ENCODE assay signal across 8 cellular contexts in genomic region chr14:89955418-89956293, GRCh38. TPM values are rescaled to one million over a fixed set of nuclear protein-coding genes. Genes with fewer than 3 reads are reported as not detected.
DNase-seq lines count a peak whose midpoint lies in the region; ATAC-seq and TF ChIP-seq lines count a peak whose summit lies in the region.

Gene TDP1 (plus strand): TSS chr14:89955927. CDS start chr14:89963115, 7,188 bp downstream.

- ATAC-seq in HG02763 (IDR thresholded peaks at IDR 0.05; ENCODE audit: unreplicated experiment), result peak; percentile 60

- H3K9me3 Mint-ChIP-seq in type B pancreatic cell, result no peaks in the 10 kb centered on the region

- peaks cover 8% of the 10 kb centered on the region for H3K36me3 Mint-ChIP-seq in type B pancreatic cell

- H3K27me3 ChIP-seq in adipocyte (replicated peaks; ENCODE audit: control insufficient read depth, insufficient read depth, low read length), result no peaks in the 10 kb centered on the region
- no peaks in the 10 kb centered on the region for H3K27me3 ChIP-seq in cardiac muscle cell

- DNase-seq in NCI-H1417 treated with DMSO at 0.1 percent for 48 hours (lab: John Stamatoyannopoulos, UW), result peak; percentile 73
- peak; percentile 96 for DNase-seq in SW480 (ENCODE audit: low spot score)
- DNase-seq in adipocyte (ENCODE audit: low read depth), result peak; percentile 98
- peak; percentile 97 for DNase-seq in cardiac muscle cell (ENCODE audit: low read depth in 1 of 2, low spot score in 1 of 2)
- peak; percentile 95 for DNase-seq in pons (ENCODE audit: low spot score)
- peak; percentile 99 for DNase-seq in type B pancreatic cell (ENCODE audit: extremely low spot score, unreplicated experiment)

- H3K4me1 ChIP-seq in adipocyte (ENCODE audit: control insufficient read depth, insufficient read depth, low read length) (peaks cover 18% of the 10 kb centered on the region), cardiac muscle cell (ENCODE audit: low read depth) (peaks cover 34% of the 10 kb centered on the region)

- peak within 1 kb of the TSS; percentile 85 for H3K9ac ChIP-seq in adipocyte (ENCODE audit: low read length)

- peak within 1 kb of the TSS; percentile 98 for H3K27ac Mint-ChIP-seq in type B pancreatic cell

- peak within 1 kb of the TSS; percentile 97 for H3K4me3 Mint-ChIP-seq in type B pancreatic cell

- H3K9me3 ChIP-seq in adipocyte (ENCODE audit: control insufficient read depth, low read length), result no peaks in the 10 kb centered on the region
- H3K9me3 ChIP-seq in cardiac muscle cell (ENCODE audit: low read depth), result no peaks in the 10 kb centered on the region

- H3K36me3 ChIP-seq in adipocyte (ENCODE audit: control insufficient read depth, insufficient read depth, low read length, severe bottlenecking) (peaks cover 4% of the 10 kb centered on the region), cardiac muscle cell (no peaks in the 10 kb centered on the region)

- TF ChIP-seq CTCF in GM12874 (IDR thresholded peaks at IDR 0.05; ENCODE audit: insufficient read depth, low read depth, low read length), result peak; percentile 40
- TF ChIP-seq CTCF in cardiac muscle cell (IDR thresholded peaks at IDR 0.05; ENCODE audit: low read depth, low read length), result peak; percentile 15
- no peak for TF ChIP-seq CTCF in type B pancreatic cell (conservative IDR thresholded peaks at IDR 0.05)

- no peaks in the 10 kb centered on the region for H3K27me3 Mint-ChIP-seq in type B pancreatic cell

- H3K4me3 ChIP-seq in adipocyte (ENCODE audit: low read length) (peak within 1 kb of the TSS; percentile 97), cardiac muscle cell (peak within 1 kb of the TSS; percentile 61)

- H3K4me1 Mint-ChIP-seq in type B pancreatic cell (ENCODE audit: unreplicated experiment), result peaks cover 22% of the 10 kb centered on the region

- peak within 1 kb of the TSS; percentile 86 for H3K27ac ChIP-seq in cardiac muscle cell

RNA-seq across cellular contexts. Expression of gene TDP1, which starts in this region (rescaled TPM):
- total RNA-seq in cardiac muscle cell (28.0 and 35.0 TPM in 2 replicates), type B pancreatic cell (ENCODE audit: low replicate concordance) (30.1 and 38.4 TPM in 2 replicates)
- 26.6 and 35.7 TPM in 2 replicates for polyA plus RNA-seq in cardiac muscle cell

Comparison
In these comparisons a context has a peak if more than half of its experiments do, and no peak if none do; other contexts are left out.
1. Peak in every context shown above with its lines: DNase-seq, ATAC-seq, H3K4me3 ChIP-seq and H3K27ac ChIP-seq.